In genomic region chr3:15217011-15217671, GRCh38 we compare ENCODE assay signal across 21 cellular contexts.
"Had no signal": no experiment of that assay in that cellular context is flagged by ENCODE, and none has a peak within 500 bp of the region (broad histone marks: within the 10 kb centered on the region; RNA-seq: fewer than 3 reads in every experiment).

No MANE protein-coding gene starts in this region.

- H3K4me3 ChIP-seq: coronary artery, gastroesophageal sphincter, heart left ventricle, lower lobe of right lung, mucosa of descending colon, upper lobe of left lung had no signal

- H3K4me1 Mint-ChIP-seq: neural crest cell had no signal

- H3K9me3 Mint-ChIP-seq: activated B cell treated with CpG ODN at 0.5 μM for 24 hours; activated naive CD4-positive, alpha-beta T cell treated with anti-CD3 and anti-CD28 coated beads, Interleukin-2, amount 50 U/mL, for 72 hours; activated T-helper 1 cell treated with anti-CD3 and anti-CD28 coated beads, Interleukin-12 subunit alpha, Interleukin-12 subunit beta, Interleukin-2, Interleukin-4 antibody, amounts not matched to agents 30 ng/mL and 10 ng/mL and 1 ng/mL, durations not matched to agents 14 hours and 24 hours and 36 hours; neural crest cell had no signal

- DNase-seq: activated B cell treated with CpG ODN at 0.5 μM for 24 hours; activated CD4-positive, alpha-beta T cell treated with anti-CD3 and anti-CD28 coated beads for 4 hours; activated CD4-positive, alpha-beta T cell treated with anti-CD3 and anti-CD28 coated beads, Interleukin-2, amount 50 U/mL, for 48 hours; activated gamma-delta T cell; heart left ventricle; kidney; lower lobe of right lung; mesendoderm; mucosa of descending colon; posterior cingulate gyrus; small intestine; stimulated activated CD8-positive, alpha-beta memory T cell treated with anti-CD3 and anti-CD28 coated beads, Interleukin-4, amount 100 ng/mL, for 48 hours; T-helper 17 cell; upper lobe of left lung had no signal

- ATAC-seq: activated naive CD4-positive, alpha-beta T cell treated with anti-CD3 and anti-CD28 coated beads, Interleukin-2, amount 50 U/mL, for 72 hours; gastroesophageal sphincter; mucosa of descending colon; sciatic nerve; T-helper 17 cell had no signal

- H3K4me3 Mint-ChIP-seq: activated T-helper 1 cell treated with anti-CD3 and anti-CD28 coated beads, Interleukin-12 subunit alpha, Interleukin-12 subunit beta, Interleukin-2, Interleukin-4 antibody, amounts not matched to agents 30 ng/mL and 10 ng/mL and 1 ng/mL, durations not matched to agents 14 hours and 24 hours and 36 hours; neural crest cell; T-helper 17 cell had no signal

- FAIRE-seq: bronchial epithelial cell, kidney, small intestine had no signal

- H3K27me3 Mint-ChIP-seq: activated B cell treated with CpG ODN at 0.5 μM for 24 hours, T-helper 17 cell had no signal

- H3K27ac Mint-ChIP-seq: activated naive CD4-positive, alpha-beta T cell treated with anti-CD3 and anti-CD28 coated beads, Interleukin-2, amount 50 U/mL, for 72 hours; activated T-helper 1 cell treated with anti-CD3 and anti-CD28 coated beads, Interleukin-12 subunit alpha, Interleukin-12 subunit beta, Interleukin-2, Interleukin-4 antibody, amounts not matched to agents 30 ng/mL and 10 ng/mL and 1 ng/mL, durations not matched to agents 14 hours and 24 hours and 36 hours; T-helper 17 cell had no signal
